ENCODE assay signal across 23 cellular contexts in the genomic region with DNA sequence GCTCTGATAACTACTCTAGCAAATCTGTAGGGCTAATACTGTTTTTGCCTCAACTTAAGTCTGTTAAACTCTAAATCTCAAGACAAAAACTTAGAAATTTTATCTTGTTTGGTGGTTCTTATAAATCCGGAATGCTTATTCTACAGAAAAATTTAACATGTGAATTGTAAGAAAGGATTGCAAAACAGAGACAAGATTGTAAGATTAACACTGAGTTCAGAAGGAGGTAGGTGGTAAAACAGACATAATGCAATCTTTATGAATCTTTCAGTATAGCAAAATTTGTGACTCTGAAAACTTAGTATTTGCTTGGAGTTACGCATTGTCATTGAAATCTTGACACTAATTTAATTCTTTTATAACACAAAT.
"Had no signal": no experiment of that assay in that cellular context is flagged by ENCODE, and none has a peak within 500 bp of the region (broad histone marks: within the 10 kb centered on the region; RNA-seq: fewer than 3 reads in every experiment).

No MANE protein-coding gene starts in this region.

- H3K9me3 ChIP-seq: colonic mucosa, esophagus squamous epithelium, gastrocnemius medialis, heart right ventricle, left lung, lower lobe of right lung had no signal

- H3K27me3 ChIP-seq: colonic mucosa, esophagus squamous epithelium, gastrocnemius medialis, heart right ventricle, left lung had no signal

- H3K27ac ChIP-seq: colonic mucosa, epithelial cell of prostate, esophagus squamous epithelium, gastrocnemius medialis, heart right ventricle, left lung, lower lobe of right lung had no signal

- H3K4me3 ChIP-seq: colonic mucosa, esophagus squamous epithelium, gastrocnemius medialis, heart right ventricle, left lung, lower lobe of right lung had no signal

- DNase-seq: colonic mucosa; cortex of kidney; effector CD8-positive, alpha-beta T cell; effector memory CD8-positive, alpha-beta T cell; endodermal cell; erythroblast; esophagus squamous epithelium; foreskin fibroblast; foreskin melanocyte; gastrocnemius medialis; glutamatergic neuron; head of caudate nucleus; heart right ventricle; hippocampal formation; left cardiac atrium; left lung; left ventricle myocardium superior; lower lobe of right lung; mesendoderm; midbrain; naive thymus-derived CD4-positive, alpha-beta T cell had no signal

- H3K36me3 ChIP-seq: colonic mucosa, gastrocnemius medialis, left lung had no signal

- H3K4me1 ChIP-seq: colonic mucosa, esophagus squamous epithelium, gastrocnemius medialis, heart right ventricle, left lung, lower lobe of right lung had no signal

- ATAC-seq: effector memory CD8-positive, alpha-beta T cell; esophagus mucosa; gastrocnemius medialis; heart right ventricle; left cardiac atrium; left lung; left ventricle myocardium superior; lower lobe of right lung; naive thymus-derived CD4-positive, alpha-beta T cell had no signal
